In the genomic region with DNA sequence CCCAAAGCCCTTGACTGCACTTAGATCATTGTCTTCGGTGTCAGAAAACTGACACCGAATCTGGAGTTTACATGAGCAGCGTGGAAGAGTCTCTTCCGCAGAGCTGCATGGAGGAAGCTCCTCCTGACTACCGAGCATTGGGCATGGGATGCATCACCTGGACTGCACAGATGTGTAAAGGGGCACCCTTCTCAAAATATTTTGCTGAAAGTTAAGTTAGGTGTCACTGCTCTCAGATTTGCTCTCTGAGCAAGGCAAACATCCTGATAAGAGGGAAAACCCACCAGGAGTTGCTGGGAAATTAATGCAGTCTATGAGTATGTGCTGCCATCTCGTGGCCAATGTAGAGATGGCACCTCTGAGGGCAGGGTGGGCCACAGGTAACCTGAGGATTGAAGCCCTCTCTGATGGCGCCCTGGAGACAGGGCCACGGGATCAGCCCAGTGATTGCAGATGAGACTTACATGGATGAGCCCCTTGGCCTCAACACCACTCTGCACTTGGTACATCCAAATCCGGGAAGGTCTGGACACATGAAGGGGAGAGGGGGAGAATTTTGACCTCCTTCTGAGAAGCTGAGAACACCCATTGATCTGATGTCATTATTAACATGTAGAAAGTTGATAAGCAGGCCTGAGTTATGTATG, we compare ENCODE assay signal across 8 cellular contexts.
DNase-seq lines count a peak whose midpoint lies in the region; ATAC-seq and TF ChIP-seq lines count a peak whose summit lies in the region.

No MANE protein-coding gene starts in this region.

- peak; percentile 27 for DNase-seq in A172 (ENCODE audit: low spot score)
- DNase-seq in NCI-H748 treated with DMSO at 0.1 percent for 48 hours (lab: John Stamatoyannopoulos, UW): peak; percentile 28
- peak; percentile 66 for DNase-seq in activated T-cell treated with anti-CD3 and anti-CD28 coated beads, Interleukin-2, amount 50 U/mL, for 1 hour
- peak; percentile 48 for DNase-seq in fibroblast of mammary gland (ENCODE audit: low read depth)
- peak; percentile 77 for DNase-seq in neural crest cell (ENCODE audit: low read depth, low spot score)

- peak overlapping the region; percentile 21 for H3K4me3 ChIP-seq in fibroblast of mammary gland (ENCODE audit: control insufficient read depth, low read depth, low read length)
- peak overlapping the region; percentile 25 to 46 (median 40) for H3K4me3 ChIP-seq in subcutaneous abdominal adipose tissue (ENCODE audit: low read depth in 1 of 5, low read length in 5 of 5)

- no peaks in the 10 kb centered on the region for H3K27me3 ChIP-seq in subcutaneous abdominal adipose tissue (ENCODE audit: control insufficient read depth in 5 of 5, insufficient read depth in 4 of 5, low read length in 5 of 5)

- ATAC-seq in GM18498 (IDR thresholded peaks at IDR 0.05; ENCODE audit: unreplicated experiment) (peak; percentile 92), HG02973 (IDR thresholded peaks at IDR 0.05; ENCODE audit: unreplicated experiment) (peak; percentile 78)

- H3K27ac Mint-ChIP-seq in neural crest cell (ENCODE audit: unreplicated experiment): no peak overlapping the region

- no peak overlapping the region for H3K27ac ChIP-seq in subcutaneous abdominal adipose tissue (ENCODE audit: low read depth, low read length)

- peaks cover 2% of the 10 kb centered on the region for H3K36me3 Mint-ChIP-seq in neural crest cell (ENCODE audit: low read depth)

- no peak overlapping the region for H3K9ac ChIP-seq in subcutaneous abdominal adipose tissue (ENCODE audit: low read length in 5 of 5)

- TF ChIP-seq CTCF in fibroblast of mammary gland (conservative IDR thresholded peaks at IDR 0.05; ENCODE audit: control insufficient read depth, insufficient read depth, low read depth, low read length): peak; percentile 88
- peak; percentile 95 for TF ChIP-seq CTCF in neural crest cell (conservative IDR thresholded peaks at IDR 0.05)

- H3K4me1 ChIP-seq in subcutaneous abdominal adipose tissue (ENCODE audit: control insufficient read depth in 5 of 5, insufficient read depth in 5 of 5, low read length in 5 of 5): peaks cover 0 to 6% (median 5%) of the 10 kb centered on the region in 5 donors

- H3K4me3 Mint-ChIP-seq in neural crest cell: no peak overlapping the region

- peaks cover 36% of the 10 kb centered on the region for H3K27me3 Mint-ChIP-seq in neural crest cell (ENCODE audit: low read depth)

- no peaks in the 10 kb centered on the region for H3K9me3 ChIP-seq in subcutaneous abdominal adipose tissue (ENCODE audit: control insufficient read depth in 5 of 5, low read length in 5 of 5)

- H3K36me3 ChIP-seq in subcutaneous abdominal adipose tissue (ENCODE audit: control insufficient read depth in 5 of 5, insufficient read depth in 5 of 5, low read length in 5 of 5): no peaks in the 10 kb centered on the region

- peaks cover 2% of the 10 kb centered on the region for H3K9me3 Mint-ChIP-seq in neural crest cell

- H3K4me1 Mint-ChIP-seq in neural crest cell: no peaks in the 10 kb centered on the region

Comparison
In these comparisons a context has a peak if more than half of its experiments do, and no peak if none do; other contexts are left out.
1. DNase-seq: peak in every context shown above with its lines; median percentile 77 in neural crest cell; 66 in activated T-cell treated with anti-CD3 and anti-CD28 coated beads, Interleukin-2, amount 50 U/mL, for 1 hour; 48 in fibroblast of mammary gland; 28 in NCI-H748 treated with DMSO at 0.1 percent for 48 hours; 27 in A172.